Comparison of ENCODE assay signal across 8 cellular contexts in the genomic region with DNA sequence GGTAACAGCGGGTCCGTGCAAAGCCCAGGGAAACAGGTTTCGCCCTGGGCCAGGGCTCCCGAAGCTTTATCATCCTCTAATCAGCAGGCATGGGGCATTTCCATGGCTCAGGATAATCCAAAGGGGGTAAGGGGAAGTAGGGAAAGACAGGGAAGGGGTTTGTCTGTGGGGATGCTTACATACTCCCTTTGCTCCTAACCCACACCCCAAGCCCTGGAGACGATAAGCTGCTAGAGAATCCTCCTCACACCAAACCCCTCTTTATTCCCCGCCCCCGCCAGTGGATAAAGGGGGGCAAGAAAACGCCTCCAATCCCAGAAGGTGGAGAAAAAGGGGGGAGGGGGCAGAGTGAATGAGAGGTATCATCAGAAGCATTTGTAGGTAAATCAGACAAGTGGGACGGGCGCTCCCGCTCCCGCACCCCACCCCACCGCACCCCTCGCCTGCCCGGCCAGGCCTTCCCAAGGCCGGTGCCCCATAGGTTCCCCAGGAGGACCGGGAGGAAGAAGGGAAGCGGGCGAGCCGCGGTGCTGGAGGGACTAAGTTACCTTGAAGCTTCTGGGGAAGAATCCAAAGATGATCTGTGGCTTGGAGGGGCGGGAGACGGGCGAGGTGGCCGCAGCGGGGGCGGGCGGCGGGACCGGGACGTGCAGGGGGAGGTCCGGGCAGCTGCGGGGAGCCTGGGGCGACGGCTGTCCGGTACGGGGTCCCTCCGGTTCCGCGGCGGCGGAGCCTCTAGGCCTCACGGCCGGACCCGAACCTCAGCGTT. TPM values are rescaled to one million over a fixed set of nuclear protein-coding genes. Genes with fewer than 3 reads are reported as not detected.
DNase-seq lines count a peak whose midpoint lies in the region; ATAC-seq and TF ChIP-seq lines count a peak whose summit lies in the region.

No MANE protein-coding gene starts in this region.

- peak; percentile 60 for DNase-seq in activated CD8-positive, alpha-beta memory T cell treated with anti-CD3 and anti-CD28 coated beads for 24 hours
- DNase-seq in activated CD8-positive, alpha-beta memory T cell treated with anti-CD3 and anti-CD28 coated beads, Interleukin-2, amount 50 U/mL, for 4 hours = no peak
- DNase-seq in RKO (ENCODE audit: low spot score) (peak; percentile 32), cerebellar cortex (ENCODE audit: low spot score) (peak; percentile 41), left lung (peak in 1 of 2 donors; percentile 39), suprapubic skin (ENCODE audit: low spot score in 2 of 2) (peak; percentile 59 to 83), GM13976 (ENCODE audit: low spot score) (no peak)

- H3K27ac ChIP-seq in left lung (peak overlapping the region; percentile 90 to 94), suprapubic skin (peak overlapping the region; percentile 91)

- no peak for TF ChIP-seq EP300 in suprapubic skin (IDR thresholded peaks at IDR 0.05)

- TF ChIP-seq POLR2A in suprapubic skin (IDR thresholded peaks at IDR 0.05) = no peak

- in situ Hi-C loops in GM13976 (cut with MboI; ENCODE audit: low sequenced_read_pairs, unreplicated experiment) = no loop called here

- intact Hi-C loops in left lung (cut with DNase I) = loop anchor here in 1 of 2 donors (10.0 kb wide), 1 partner anchor 148 kb away; no protein-coding TSS in a partner anchor

- 1% methylated on average over 34 of the region's 46 CpGs for WGBS in suprapubic skin

- ATAC-seq in HG02852 (IDR thresholded peaks at IDR 0.05; ENCODE audit: unreplicated experiment) (peak; percentile 7), left lung (peak; percentile 49)

- H3K27me3 ChIP-seq in left lung = no peaks in the 10 kb centered on the region
- H3K27me3 ChIP-seq in suprapubic skin = no peaks in the 10 kb centered on the region

- H3K36me3 ChIP-seq in left lung (peaks cover 2 to 25% of the 10 kb centered on the region in 2 donors), suprapubic skin (peaks cover 24% of the 10 kb centered on the region)

- peaks cover 12 to 27% of the 10 kb centered on the region in 2 donors for H3K4me1 ChIP-seq in left lung
- peaks cover 23% of the 10 kb centered on the region for H3K4me1 ChIP-seq in suprapubic skin

- H3K9me3 ChIP-seq in left lung (no peaks in the 10 kb centered on the region), suprapubic skin (no peaks in the 10 kb centered on the region)

- H3K4me3 ChIP-seq in left lung (peak overlapping the region; percentile 99), suprapubic skin (peak overlapping the region; percentile 99)

- TF ChIP-seq CTCF in left lung (IDR thresholded peaks at IDR 0.05) = no peak
- no peak for TF ChIP-seq CTCF in suprapubic skin (IDR thresholded peaks at IDR 0.05)
- TF ChIP-seq CTCF in GM13976 (IDR thresholded peaks at IDR 0.05; ENCODE audit: borderline replicate concordance, control extremely low read depth, extremely low read depth, insufficient read depth, missing control alignments) = no peak

RNA-seq across cellular contexts. Expression of gene PPP2R5E, which starts 0.8 kb away (rescaled TPM):
- total RNA-seq in left lung = 10 to 100 TPM; 44.1 to 45.3 TPM
- 10 to 100 TPM; 16.8 to 23.7 (median 20.4) TPM for total RNA-seq in suprapubic skin

Comparison
In these comparisons a context has a peak if more than half of its experiments do, and no peak if none do; other contexts are left out.
1. DNase-seq: peak in activated CD8-positive, alpha-beta memory T cell treated with anti-CD3 and anti-CD28 coated beads for 24 hours (single experiment), RKO (single experiment), cerebellar cortex (single experiment) and suprapubic skin (2 of 2); none in activated CD8-positive, alpha-beta memory T cell treated with anti-CD3 and anti-CD28 coated beads, Interleukin-2, amount 50 U/mL, for 4 hours (single experiment) and GM13976 (single experiment).